17 cellular contexts compared by ENCODE assay signal in genomic region chr4:86683983-86684382, GRCh38.
DNase-seq lines count a peak whose midpoint lies in the region; ATAC-seq, FAIRE-seq and TF ChIP-seq lines count a peak whose summit lies in the region.
"Had no signal": no experiment of that assay in that cellular context is flagged by ENCODE, and none has a peak within 500 bp of the region (broad histone marks: within the 10 kb centered on the region; RNA-seq: fewer than 3 reads in every experiment).

No MANE protein-coding gene starts in this region.

- H4K8ac ChIP-seq in trophoblast cell (ENCODE audit: low read depth, low read length): no peak overlapping the region

- H2BK5ac ChIP-seq in trophoblast cell (ENCODE audit: low read depth, low read length, poor library complexity): no peak overlapping the region

- no peak for TF ChIP-seq RAD21 in HepG2 (CRISPR knock-in tag; IDR thresholded peaks at IDR 0.05)

- H3K4me3 ChIP-seq in HepG2 (replicated peaks in 1 of 3; ENCODE audit: insufficient read depth in 1 of 3, low read depth in 2 of 3, low read length in 3 of 3) (no peak overlapping the region), right lobe of liver (no peak overlapping the region), SK-N-MC (no peak overlapping the region), trophoblast cell (ENCODE audit: low read depth, low read length) (no peak overlapping the region)
- H3K4me3 ChIP-seq: A549; BLaER1 treated with 17β-estradiol and CSF1 and Interleukin-3, amounts not matched to agents 10 nM and 100 nM had no signal

- no peak overlapping the region for H2AK5ac ChIP-seq in trophoblast cell (ENCODE audit: low read length)

- no peaks in the 10 kb centered on the region for H4K20me1 ChIP-seq in HepG2 (ENCODE audit: insufficient read depth, low read length)
- H4K20me1 ChIP-seq: BLaER1 treated with 17β-estradiol and CSF1 and Interleukin-3, amounts not matched to agents 10 nM and 100 nM had no signal

- no peak for ATAC-seq in HepG2
- ATAC-seq in right lobe of liver: no peak
- ATAC-seq in HG02981 (IDR thresholded peaks at IDR 0.05; ENCODE audit: unreplicated experiment): no peak
- ATAC-seq: A549; CD8-positive, alpha-beta T cell had no signal

- H3K27me3 ChIP-seq in HepG2 (ENCODE audit: control insufficient read depth in 1 of 2, insufficient read depth in 2 of 2, low read length in 2 of 2) (no peaks in the 10 kb centered on the region), right lobe of liver (no peaks in the 10 kb centered on the region), trophoblast cell (ENCODE audit: insufficient read depth, low read length) (no peaks in the 10 kb centered on the region)
- H3K27me3 ChIP-seq: BLaER1 treated with 17β-estradiol and CSF1 and Interleukin-3, amounts not matched to agents 10 nM and 100 nM had no signal

- H3K79me1 ChIP-seq in trophoblast cell (ENCODE audit: low read length): no peaks in the 10 kb centered on the region

- no peak overlapping the region for H4K91ac ChIP-seq in trophoblast cell (ENCODE audit: low read depth, low read length)

- no peak overlapping the region for H2BK120ac ChIP-seq in trophoblast cell (ENCODE audit: insufficient read depth, low read length, poor library complexity)

- no peak overlapping the region for H3K14ac ChIP-seq in trophoblast cell (ENCODE audit: low read length)

- H3K4ac ChIP-seq in trophoblast cell (ENCODE audit: low read depth, low read length): no peak overlapping the region

- H3K4me2 ChIP-seq in HepG2 (ENCODE audit: low read depth, low read length) (no peak overlapping the region), trophoblast cell (ENCODE audit: low read length) (no peak overlapping the region)
- H3K4me2 ChIP-seq: A549; BLaER1 treated with 17β-estradiol and CSF1 and Interleukin-3, amounts not matched to agents 10 nM and 100 nM had no signal

- no peak for TF ChIP-seq POLR2A in HepG2 (IDR thresholded peaks at IDR 0.05; ENCODE audit: insufficient read depth in 1 of 2, low read depth in 2 of 2, low read length in 2 of 2)
- TF ChIP-seq POLR2A in right lobe of liver (IDR thresholded peaks at IDR 0.05): no peak

- CTCF ChIA-PET in HepG2 (lab: Yijun Ruan, JAX; ENCODE audit: low intra/inter-chr PET ratio, low total read pairs): no interaction called here

- H3K9me3 ChIP-seq in HepG2 (ENCODE audit: low read length) (no peaks in the 10 kb centered on the region), right lobe of liver (no peaks in the 10 kb centered on the region), SK-N-MC (ENCODE audit: low read depth, low read length) (no peaks in the 10 kb centered on the region), trophoblast cell (ENCODE audit: insufficient read depth, low read depth, low read length) (no peaks in the 10 kb centered on the region)
- H3K9me3 ChIP-seq: A549; BLaER1 treated with 17β-estradiol and CSF1 and Interleukin-3, amounts not matched to agents 10 nM and 100 nM; Caco-2 had no signal

- no peak overlapping the region for H2BK12ac ChIP-seq in trophoblast cell (ENCODE audit: low read length)

- TF ChIP-seq CTCF in HepG2 (CRISPR knock-in tag; IDR thresholded peaks at IDR 0.05) (no peak), right lobe of liver (IDR thresholded peaks at IDR 0.05) (no peak)

- BruUV-seq in HepG2 (replicated peaks; lab: Mats Ljungman, UMichigan): no TSS peak

- H3K9ac ChIP-seq in HepG2 (ENCODE audit: insufficient read depth, low read depth, low read length) (no peak overlapping the region), SK-N-MC (ENCODE audit: insufficient read length) (no peak overlapping the region), trophoblast cell (ENCODE audit: low read length) (no peak overlapping the region)
- H3K9ac ChIP-seq: BLaER1 treated with 17β-estradiol and CSF1 and Interleukin-3, amounts not matched to agents 10 nM and 100 nM had no signal

- TF ChIP-seq EP300 in HepG2 (IDR thresholded peaks at IDR 0.05; ENCODE audit: low read depth in 2 of 2, low read length in 2 of 2) (no peak), HepG2 (CRISPR knock-in tag; IDR thresholded peaks at IDR 0.05; ENCODE audit: borderline replicate concordance) (no peak)

- no peak for FAIRE-seq in HepG2 (lab: Jason Lieb, UNC)
- FAIRE-seq: A549, G401.6, GM12891, GM19239 had no signal

- no peaks in the 10 kb centered on the region for H3K4me1 ChIP-seq in HepG2 (ENCODE audit: insufficient read depth, low read length)
- no peaks in the 10 kb centered on the region for H3K4me1 ChIP-seq in right lobe of liver
- H3K4me1 ChIP-seq in trophoblast cell (ENCODE audit: control insufficient read depth in 1 of 2, insufficient read depth in 2 of 2, low read length in 2 of 2): no peaks in the 10 kb centered on the region
- H3K4me1 ChIP-seq: BLaER1 treated with 17β-estradiol and CSF1 and Interleukin-3, amounts not matched to agents 10 nM and 100 nM; Caco-2 had no signal

- WGBS in HepG2 (ENCODE audit: low lambda C conversion rate): 3% methylated on average over 2 of the region's 2 CpGs
- WGBS in right lobe of liver (ENCODE audit: insufficient coverage, low coverage, low lambda C conversion rate, missing lambda C conversion rate): 56% methylated on average over 2 of the region's 2 CpGs
- no CpG with 5 or more reads among the region's 2 CpGs for WGBS in trophoblast cell (ENCODE audit: extremely low coverage, insufficient coverage, insufficient read length)

- POLR2A ChIA-PET in HepG2 (lab: Yijun Ruan, JAX): no interaction called here

- H3K36me3 ChIP-seq in HepG2 (replicated peaks in 1 of 2; ENCODE audit: control insufficient read depth in 1 of 2, insufficient read depth in 2 of 2, low read length in 2 of 2): no peaks in the 10 kb centered on the region
- no peaks in the 10 kb centered on the region for H3K36me3 ChIP-seq in right lobe of liver
- H3K36me3 ChIP-seq in SK-N-MC (ENCODE audit: insufficient read depth, low read length): peaks cover 80% of the 10 kb centered on the region
- no peaks in the 10 kb centered on the region for H3K36me3 ChIP-seq in trophoblast cell (ENCODE audit: control insufficient read depth in 1 of 2, insufficient read depth in 2 of 2, low read length in 2 of 2)
- H3K36me3 ChIP-seq: BLaER1 treated with 17β-estradiol and CSF1 and Interleukin-3, amounts not matched to agents 10 nM and 100 nM had no signal

- no peak overlapping the region for H3K23ac ChIP-seq in trophoblast cell (ENCODE audit: low read length)

- H2AFZ ChIP-seq in HepG2 (ENCODE audit: low read length): no peak overlapping the region
- no peak overlapping the region for H2AFZ ChIP-seq in trophoblast cell (ENCODE audit: insufficient read depth, low read length, poor library complexity)

- no peak overlapping the region for H4K12ac ChIP-seq in trophoblast cell (ENCODE audit: low read depth, low read length)

- H3K27ac ChIP-seq in HepG2 (ENCODE audit: extremely low read length, insufficient read depth, low read length) (no peak overlapping the region), right lobe of liver (no peak overlapping the region), SK-N-MC (peak overlapping the region; percentile 48), trophoblast cell (ENCODE audit: low read depth, low read length) (no peak overlapping the region)
- H3K27ac ChIP-seq: BLaER1 treated with 17β-estradiol and CSF1 and Interleukin-3, amounts not matched to agents 10 nM and 100 nM; C4-2B had no signal

- no peak overlapping the region for H3K18ac ChIP-seq in trophoblast cell (ENCODE audit: low read length)

- no peak for DNase-seq in HepG2 (ENCODE audit: low spot score)
- no peak for DNase-seq in right lobe of liver
- no peak for DNase-seq in SK-N-MC (ENCODE audit: low read depth, low spot score)
- DNase-seq in trophoblast cell: no peak
- DNase-seq: AML-193; Caco-2; CD4-positive, alpha-beta T cell; CD8-positive, alpha-beta T cell; DMS79 treated with DMSO at 0.1 percent for 48 hours; GF-D8 had no signal

- intact Hi-C loops in HepG2 (cut with micrococcal nuclease; ENCODE audit: unreplicated experiment): no loop called here
- intact Hi-C loops in right lobe of liver (cut with DNase I): no loop called here

- H3K79me2 ChIP-seq in HepG2 (ENCODE audit: insufficient read depth, low read length) (no peaks in the 10 kb centered on the region), trophoblast cell (ENCODE audit: control insufficient read depth, insufficient read depth, low read length, poor library complexity) (no peaks in the 10 kb centered on the region)

- in situ Hi-C loops in HepG2 (cut with HindIII; ENCODE audit: extremely low pct_ligation_motif_present, low pct_unique_long_range_greater_than_20kb): no loop called here

TF ChIP-seq in HepG2, 621 proteins besides CTCF, POLR2A, EP300 and RAD21 (continues in another document):
- TF ChIP-seq RFX5 (IDR thresholded peaks at IDR 0.05; ENCODE audit: low read depth, low read length) (no peak), NR2F2 (IDR thresholded peaks at IDR 0.05; ENCODE audit: borderline replicate concordance, low read depth) (no peak), ZNF280D (CRISPR knock-in tag; IDR thresholded peaks at IDR 0.05) (no peak), CREB1 (IDR thresholded peaks at IDR 0.05) (peak; percentile 76), CREB1 (CRISPR knock-in tag; IDR thresholded peaks at IDR 0.05) (no peak), RXRA (CRISPR knock-in tag; IDR thresholded peaks at IDR 0.05) (no peak)
